11 cellular contexts compared by ENCODE assay signal in the genomic region with DNA sequence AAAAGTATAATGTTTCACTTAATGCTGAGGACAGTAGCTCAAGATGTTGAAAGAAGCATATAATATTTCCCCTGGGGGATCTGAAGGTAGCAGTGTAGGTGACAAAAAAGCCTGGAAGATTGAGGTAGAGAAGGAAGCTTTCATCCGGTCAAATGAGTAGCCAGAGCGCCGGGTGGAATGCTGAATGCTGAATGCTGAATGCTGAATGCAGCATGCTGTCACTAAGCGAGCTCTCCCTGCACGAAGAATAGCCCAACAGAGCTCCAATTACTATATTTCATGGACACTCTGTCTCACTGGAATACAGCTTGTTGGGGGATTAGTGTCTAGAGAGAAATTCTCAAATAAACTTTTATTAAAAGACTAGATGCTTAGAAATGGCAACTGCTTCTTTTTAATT.
"Had no signal": no experiment of that assay in that cellular context is flagged by ENCODE, and none has a peak within 500 bp of the region (broad histone marks: within the 10 kb centered on the region; RNA-seq: fewer than 3 reads in every experiment).

No MANE protein-coding gene starts in this region.

- ATAC-seq: body of pancreas, pancreas, T-helper 17 cell had no signal

- H3K36me3 ChIP-seq: adrenal gland, pancreas, tibial artery, vagina had no signal

- H3K27ac ChIP-seq: adrenal gland, body of pancreas, pancreas, tibial artery, vagina had no signal

- DNase-seq: activated CD4-positive, alpha-beta T cell treated with anti-CD3 and anti-CD28 coated beads, Interleukin-2, amount 50 U/mL, for 1 hour; activated CD4-positive, CD25-positive, alpha-beta regulatory T cell; activated naive CD4-positive, alpha-beta T cell treated with anti-CD3 and anti-CD28 coated beads, Interleukin-2, amount 10 ng/mL, durations not matched to agents 7 days and 5 days; adrenal gland; body of pancreas; erythroblast; hippocampal formation; pancreas; T-helper 17 cell; tibial artery had no signal

- H3K4me1 ChIP-seq: adrenal gland, body of pancreas, pancreas, tibial artery, vagina had no signal

- H3K4me3 ChIP-seq: adrenal gland, body of pancreas, pancreas, tibial artery, vagina had no signal

- H3K27me3 ChIP-seq: adrenal gland, body of pancreas, pancreas, tibial artery, vagina had no signal

- H3K9me3 ChIP-seq: adrenal gland, body of pancreas, pancreas, tibial artery, vagina had no signal
